Comparison of ENCODE assay signal across 8 cellular contexts in the genomic region with DNA sequence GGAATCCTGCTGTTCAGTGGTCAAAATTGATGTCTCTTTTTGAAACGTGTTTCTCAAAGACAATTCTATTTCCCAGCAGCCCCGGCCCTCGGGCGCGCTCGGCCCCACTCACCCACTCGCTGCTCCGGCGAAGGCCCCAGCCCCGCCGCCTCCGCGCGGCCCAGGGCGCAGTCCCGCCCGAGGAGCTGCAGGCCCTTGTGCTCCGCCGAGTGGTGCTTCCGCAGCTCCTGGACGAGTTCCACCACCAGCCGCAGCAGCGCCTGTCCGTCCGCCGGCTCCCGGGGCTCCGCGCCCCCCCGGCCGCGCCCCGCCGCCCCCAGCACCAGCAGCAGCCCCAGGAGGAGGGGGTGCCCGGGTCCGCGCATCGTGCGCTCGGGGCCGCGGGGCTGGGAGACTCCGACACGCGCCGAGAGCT. TPM values are rescaled to one million over a fixed set of nuclear protein-coding genes. Genes with fewer than 3 reads are reported as not detected.
DNase-seq lines count a peak whose midpoint lies in the region; ATAC-seq and TF ChIP-seq lines count a peak whose summit lies in the region.

No MANE protein-coding gene starts in this region.

- DNase-seq in Calu3 (peak; percentile 19), MG63 (peak; percentile 28), epithelial cell of proximal tubule (ENCODE audit: low read depth) (no peak), DMS153 (lab: John Stamatoyannopoulos, UW) (no peak), T-helper 9 cell (no peak), NCI-H345 (lab: John Stamatoyannopoulos, UW) (no peak)
- no peak for DNase-seq in natural killer cell treated with Interleukin-12 subunit alpha and Interleukin-12 subunit beta and Interleukin-15 and Interleukin-18, amount 100 ng/mL, for 72 hours (ENCODE audit: low spot score)

- peak overlapping the region; percentile 19 for H3K4me3 Mint-ChIP-seq in Calu3 (ENCODE audit: low read depth, unreplicated experiment)
- H3K4me3 Mint-ChIP-seq in natural killer cell treated with Interleukin-12 subunit alpha and Interleukin-12 subunit beta and Interleukin-15 and Interleukin-18, amount 100 ng/mL, for 72 hours = no peak overlapping the region

- peaks cover 38% of the 10 kb centered on the region for H3K27me3 Mint-ChIP-seq in Calu3 (ENCODE audit: unreplicated experiment)
- H3K27me3 Mint-ChIP-seq in natural killer cell treated with Interleukin-12 subunit alpha and Interleukin-12 subunit beta and Interleukin-15 and Interleukin-18, amount 100 ng/mL, for 72 hours = peaks cover 6 to 8% of the 10 kb centered on the region in 2 donors

- no peaks in the 10 kb centered on the region; the same call in 1 of the 2 replicates for H3K36me3 ChIP-seq in MG63

- H3K4me3 ChIP-seq in MG63 (no peak overlapping the region), epithelial cell of proximal tubule (ENCODE audit: low read depth, low read length) (peak overlapping the region; percentile 33)

- no peaks in the 10 kb centered on the region for H3K9me3 ChIP-seq in MG63

- H3K4me1 Mint-ChIP-seq in Calu3 (ENCODE audit: low read depth, unreplicated experiment) = peaks cover 8% of the 10 kb centered on the region
- H3K4me1 Mint-ChIP-seq in natural killer cell treated with Interleukin-12 subunit alpha and Interleukin-12 subunit beta and Interleukin-15 and Interleukin-18, amount 100 ng/mL, for 72 hours (ENCODE audit: low read depth in 2 of 2) = peaks cover 0 to 10% of the 10 kb centered on the region in 2 donors

- no peak overlapping the region for H3K27ac Mint-ChIP-seq in Calu3 (ENCODE audit: unreplicated experiment)
- H3K27ac Mint-ChIP-seq in natural killer cell treated with Interleukin-12 subunit alpha and Interleukin-12 subunit beta and Interleukin-15 and Interleukin-18, amount 100 ng/mL, for 72 hours = no peak overlapping the region

- ATAC-seq in natural killer cell treated with Interleukin-12 subunit alpha and Interleukin-12 subunit beta and Interleukin-15 and Interleukin-18, amount 100 ng/mL, for 72 hours = peak; percentile 63 to 78
- no peak for ATAC-seq in GM21576 (IDR thresholded peaks at IDR 0.05; ENCODE audit: unreplicated experiment)

- TF ChIP-seq CTCF in Calu3 (IDR thresholded peaks at IDR 0.05; ENCODE audit: unreplicated experiment) (no peak), epithelial cell of proximal tubule (conservative IDR thresholded peaks at IDR 0.05; ENCODE audit: low read depth, low read length) (no peak)

- peaks cover 8% of the 10 kb centered on the region for H3K36me3 Mint-ChIP-seq in Calu3 (ENCODE audit: insufficient read depth, unreplicated experiment)
- no peaks in the 10 kb centered on the region for H3K36me3 Mint-ChIP-seq in natural killer cell treated with Interleukin-12 subunit alpha and Interleukin-12 subunit beta and Interleukin-15 and Interleukin-18, amount 100 ng/mL, for 72 hours

- CTCF ChIA-PET in Calu3 (lab: Charles Lee) = interaction anchor here (0.7 kb wide), 1 partner anchor 1348 kb away, joined by 5 read pairs; no protein-coding TSS in a partner anchor

- BruUV-seq in Calu3 (replicated peaks; lab: Mats Ljungman, UMichigan) = no TSS peak

- H3K27me3 ChIP-seq in MG63 = peaks cover 8% of the 10 kb centered on the region; the same call in 1 of the 2 replicates

- H3K9me3 Mint-ChIP-seq in Calu3 (ENCODE audit: low read depth, unreplicated experiment) = no peaks in the 10 kb centered on the region
- no peaks in the 10 kb centered on the region for H3K9me3 Mint-ChIP-seq in natural killer cell treated with Interleukin-12 subunit alpha and Interleukin-12 subunit beta and Interleukin-15 and Interleukin-18, amount 100 ng/mL, for 72 hours

- intact Hi-C loops in Calu3 (cut with micrococcal nuclease; ENCODE audit: unreplicated experiment) = no loop called here

RNA-seq across cellular contexts. Expression of a gene that starts 0.4 kb away (rescaled TPM):
- total RNA-seq in Calu3 (2022) = not detected in 2 replicates
- not detected in 2 replicates for total RNA-seq in MG63 (2014; rRNA removed; shearing (Covaris generic); ENCODE audit: low replicate concordance)
- total RNA-seq in epithelial cell of proximal tubule = 0.12 and 0.36 TPM in 2 replicates
- total RNA-seq in natural killer cell treated with Interleukin-12 subunit alpha and Interleukin-12 subunit beta and Interleukin-15 and Interleukin-18, amount 100 ng/mL, for 72 hours = 1 to 10 TPM; 1.1 to 1.4 TPM

RNA-seq across cellular contexts. Expression of a gene that starts 22.7 kb away (rescaled TPM):
- total RNA-seq in Calu3 (2022) (120 and 124 TPM in 2 replicates), epithelial cell of proximal tubule (100 and 111 TPM in 2 replicates)
- total RNA-seq in MG63 (2014; rRNA removed; shearing (Covaris generic); ENCODE audit: low replicate concordance) = 130 and 152 TPM in 2 replicates
- total RNA-seq in natural killer cell treated with Interleukin-12 subunit alpha and Interleukin-12 subunit beta and Interleukin-15 and Interleukin-18, amount 100 ng/mL, for 72 hours = 10 to 100 TPM; 94.2 to 96.1 TPM

RNA-seq across cellular contexts. Expression of a gene that starts 23.6 kb away (rescaled TPM):
- total RNA-seq in Calu3 (2022) (86.4 and 97.0 TPM in 2 replicates), epithelial cell of proximal tubule (16.6 and 24.8 TPM in 2 replicates)
- 19.4 and 26.6 TPM in 2 replicates for total RNA-seq in MG63 (2014; rRNA removed; shearing (Covaris generic); ENCODE audit: low replicate concordance)
- total RNA-seq in natural killer cell treated with Interleukin-12 subunit alpha and Interleukin-12 subunit beta and Interleukin-15 and Interleukin-18, amount 100 ng/mL, for 72 hours = 10 to 100 TPM; 15.4 to 17.5 TPM

Comparison
In these comparisons a context has a peak if more than half of its experiments do, and no peak if none do; other contexts are left out.
1. DNase-seq: peak in Calu3 (single experiment) and MG63 (single experiment); none in epithelial cell of proximal tubule (single experiment), natural killer cell treated with Interleukin-12 subunit alpha and Interleukin-12 subunit beta and Interleukin-15 and Interleukin-18, amount 100 ng/mL, for 72 hours (single experiment), DMS153 (single experiment), T-helper 9 cell (single experiment) and NCI-H345 (single experiment).